ENCODE assay signal across 14 cellular contexts in genomic region chr5:119400248-119400647, GRCh38. TPM values are rescaled to one million over a fixed set of nuclear protein-coding genes. Genes with fewer than 3 reads are reported as not detected.
A peak's percentile ranks its signal among the peaks of the same experiment; 100 is the strongest.
DNase-seq lines count a peak whose midpoint lies in the region; ATAC-seq and TF ChIP-seq lines count a peak whose summit lies in the region.
"Had no signal": no experiment of that assay in that cellular context is flagged by ENCODE, and none has a peak within 500 bp of the region (broad histone marks: within the 10 kb centered on the region; RNA-seq: fewer than 3 reads in every experiment).

No MANE protein-coding gene starts in this region.

- no peaks in the 10 kb centered on the region for H3K36me3 ChIP-seq in breast epithelium

- peak overlapping the region in 1 of 2 donors; percentile 61 for H3K27ac ChIP-seq in breast epithelium
- H3K27ac ChIP-seq: BLaER1 had no signal

- peak; percentile 39 for ATAC-seq in stimulated activated naive CD8-positive, alpha-beta T cell treated with anti-CD3 and anti-CD28 coated beads, Interleukin-15, amount 100 ng/mL, for 72 hours
- ATAC-seq in GM18873 (IDR thresholded peaks at IDR 0.05; ENCODE audit: low FRiP score, unreplicated experiment), result no peak

- intact Hi-C loops in MCF 10A (cut with micrococcal nuclease) (no loop called here), breast epithelium (cut with DNase I; ENCODE audit: low total_unique reads) (no loop called here)

- H3K4me3 ChIP-seq in breast epithelium (no peak overlapping the region), epithelial cell of proximal tubule (ENCODE audit: low read depth, low read length) (no peak overlapping the region)
- H3K4me3 ChIP-seq: BLaER1, spleen had no signal

- H3K27ac Mint-ChIP-seq in MCF 10A (ENCODE audit: low read depth, unreplicated experiment), result peak overlapping the region; percentile 94
- H3K27ac Mint-ChIP-seq in stimulated activated naive CD8-positive, alpha-beta T cell treated with anti-CD3 and anti-CD28 coated beads, Interleukin-15, amount 100 ng/mL, for 72 hours, result peak overlapping the region in 1 of 2 donors; percentile 84

- CTCF ChIA-PET in MCF 10A (lab: Yijun Ruan, JAX), result interaction anchor here (0.5 to 5.7 kb wide), 9 partner anchors 12 to 412 kb away, joined by 3 to 71 read pairs (median 7); partner anchors contain the start of gene DTWD2

- H3K27me3 ChIP-seq in breast epithelium, result no peaks in the 10 kb centered on the region
- H3K27me3 ChIP-seq: BLaER1, spleen had no signal

- peaks cover 9% of the 10 kb centered on the region for H3K36me3 Mint-ChIP-seq in MCF 10A (ENCODE audit: insufficient read depth, unreplicated experiment)

- TF ChIP-seq POLR2A in breast epithelium (IDR thresholded peaks at IDR 0.05), result no peak

- POLR2A ChIA-PET in MCF 10A (lab: Yijun Ruan, JAX), result interaction anchor here (0.6 to 15.1 kb wide), 15 partner anchors 11 to 412 kb away, joined by 3 to 492 read pairs (median 5); partner anchors contain the start of genes DMXL1, DTWD2 and TNFAIP8

- DNase-seq in MCF 10A (ENCODE audit: unreplicated experiment), result peak; percentile 64
- DNase-seq in breast epithelium (ENCODE audit: low spot score in 2 of 2), result no peak
- DNase-seq in NCI-H510A treated with DMSO at 0.1 percent for 48 hours (lab: John Stamatoyannopoulos, UW), result peak; percentile 5
- peak; percentile 77 for DNase-seq in epithelial cell of proximal tubule (ENCODE audit: low read depth)
- DNase-seq in stimulated activated naive CD8-positive, alpha-beta T cell treated with anti-CD3 and anti-CD28 coated beads, Interleukin-15, amount 100 ng/mL, for 72 hours, result no peak
- no peak for DNase-seq in amygdala (lab: John Stamatoyannopoulos, UW)
- DNase-seq in NCI-H2196 (lab: John Stamatoyannopoulos, UW; ENCODE audit: unreplicated experiment), result no peak
- DNase-seq: activated CD8-positive, alpha-beta memory T cell treated with anti-CD3 and anti-CD28 coated beads, Interleukin-2, amount 50 U/mL, for 48 hours; cerebellar nuclear complex; glutamatergic neuron; KG1; spleen had no signal

- no peak overlapping the region for H3K4me3 Mint-ChIP-seq in MCF 10A (ENCODE audit: unreplicated experiment)
- H3K4me3 Mint-ChIP-seq in stimulated activated naive CD8-positive, alpha-beta T cell treated with anti-CD3 and anti-CD28 coated beads, Interleukin-15, amount 100 ng/mL, for 72 hours, result peak overlapping the region in 1 of 2 donors; percentile 6

- BruUV-seq in MCF 10A (replicated peaks; lab: Mats Ljungman, UMichigan), result no TSS peak

- H3K4me1 ChIP-seq in breast epithelium, result no peaks in the 10 kb centered on the region

- TF ChIP-seq CTCF in MCF 10A (IDR thresholded peaks at IDR 0.05; ENCODE audit: unreplicated experiment) (no peak), breast epithelium (IDR thresholded peaks at IDR 0.05) (no peak), epithelial cell of proximal tubule (conservative IDR thresholded peaks at IDR 0.05; ENCODE audit: low read depth, low read length) (no peak)

- H3K9me3 Mint-ChIP-seq in MCF 10A (ENCODE audit: unreplicated experiment), result no peaks in the 10 kb centered on the region
- no peaks in the 10 kb centered on the region for H3K9me3 Mint-ChIP-seq in stimulated activated naive CD8-positive, alpha-beta T cell treated with anti-CD3 and anti-CD28 coated beads, Interleukin-15, amount 100 ng/mL, for 72 hours

- H3K4me1 Mint-ChIP-seq in MCF 10A (ENCODE audit: insufficient read depth, unreplicated experiment), result peaks cover 28% of the 10 kb centered on the region
- H3K4me1 Mint-ChIP-seq in stimulated activated naive CD8-positive, alpha-beta T cell treated with anti-CD3 and anti-CD28 coated beads, Interleukin-15, amount 100 ng/mL, for 72 hours, result peaks cover 75% of the 10 kb centered on the region

- no peaks in the 10 kb centered on the region for H3K27me3 Mint-ChIP-seq in MCF 10A (ENCODE audit: insufficient read depth, unreplicated experiment)
- H3K27me3 Mint-ChIP-seq in stimulated activated naive CD8-positive, alpha-beta T cell treated with anti-CD3 and anti-CD28 coated beads, Interleukin-15, amount 100 ng/mL, for 72 hours, result no peaks in the 10 kb centered on the region

- no peaks in the 10 kb centered on the region for H3K9me3 ChIP-seq in breast epithelium
- H3K9me3 ChIP-seq: BLaER1, spleen had no signal

RNA-seq across cellular contexts. Expression of gene TNFAIP8, which starts 44.4 kb away (rescaled TPM):
- total RNA-seq in MCF 10A (2022), result 13.0 and 16.2 TPM in 2 replicates
- 100 to 1,000 TPM in 1 of 3 donors, 10 to 100 TPM in 2; 35.4 to 167 (median 37.3) TPM for total RNA-seq in breast epithelium
- 60.9 and 84.9 TPM in 2 replicates for total RNA-seq in epithelial cell of proximal tubule

RNA-seq across cellular contexts. Expression of gene HSD17B4, which starts 52.0 kb away (rescaled TPM):
- 163 and 169 TPM in 2 replicates for total RNA-seq in MCF 10A (2022)
- total RNA-seq in breast epithelium, result 100 to 1,000 TPM; 173 to 360 (median 265) TPM
- 104 and 142 TPM in 2 replicates for total RNA-seq in epithelial cell of proximal tubule

Comparison
In these comparisons a context has a peak if more than half of its experiments do, and no peak if none do; other contexts are left out.
1. DNase-seq: peak in MCF 10A (single experiment), NCI-H510A treated with DMSO at 0.1 percent for 48 hours (single experiment) and epithelial cell of proximal tubule (single experiment); none in breast epithelium (0 of 2), stimulated activated naive CD8-positive, alpha-beta T cell treated with anti-CD3 and anti-CD28 coated beads, Interleukin-15, amount 100 ng/mL, for 72 hours (0 of 2), amygdala (0 of 56) and NCI-H2196 (single experiment).